ENCODE assay signal across 8 cellular contexts in the genomic region with DNA sequence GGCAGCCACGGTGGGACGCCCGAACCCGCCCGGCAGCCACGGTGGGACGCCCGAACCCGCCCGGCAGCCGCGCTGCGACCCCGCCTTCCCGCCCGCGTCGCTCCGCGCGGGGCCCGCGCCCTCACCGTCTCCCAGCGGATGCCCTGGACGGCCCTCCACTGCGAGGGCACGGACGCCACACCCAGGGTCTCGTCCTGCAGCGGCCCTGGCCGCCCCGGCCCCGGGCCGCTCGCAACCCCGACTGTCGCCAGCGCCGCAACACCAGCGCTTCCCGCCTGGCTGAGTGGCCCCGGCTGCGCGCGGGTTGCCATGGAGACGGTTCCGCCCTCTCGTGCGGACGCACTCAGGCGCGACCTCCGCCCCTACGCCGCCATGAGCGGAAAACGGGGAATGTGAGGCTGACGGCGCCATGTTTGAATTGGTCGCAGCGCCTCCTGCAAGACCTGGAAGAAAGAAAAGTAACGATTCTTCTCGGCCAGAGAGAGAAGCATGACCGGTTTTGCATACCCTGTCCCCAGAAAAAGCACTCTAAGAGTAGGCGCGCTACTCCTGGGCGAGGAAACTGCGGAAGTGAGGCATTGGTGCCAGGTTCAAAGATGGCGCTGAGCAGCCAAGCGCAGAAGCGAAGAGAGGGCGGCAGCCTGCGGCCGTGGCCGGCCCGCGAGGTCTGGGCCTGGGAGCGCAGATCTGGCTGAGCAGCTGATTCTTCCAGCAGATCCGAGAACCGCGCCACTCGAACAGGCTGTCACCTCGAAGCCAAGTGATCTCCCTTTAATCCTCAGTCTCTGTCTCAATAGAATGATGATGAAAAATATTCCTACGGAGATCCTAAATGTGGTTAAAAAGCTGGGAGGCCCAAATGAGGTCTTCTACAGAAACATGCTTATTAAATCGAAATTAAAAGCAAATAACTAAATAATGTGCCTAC.
DNase-seq lines count a peak whose midpoint lies in the region; ATAC-seq lines count a peak whose summit lies in the region.

A gene (minus strand): TSS at position 432 of the 928 bp plus-strand sequence. CDS start 121 bp downstream, at position 311.

- DNase-seq in AG08395 (ENCODE audit: low spot score) (peak; percentile 98), NCI-H446 (lab: John Stamatoyannopoulos, UW) (peak; percentile 15 to 89), islet precursor cell (peak; percentile 96)
- peak; percentile 92 for DNase-seq in activated CD4-positive, CD25-positive, alpha-beta regulatory T cell treated with anti-CD3 and anti-CD28 coated beads, Interleukin-2, amount 50 U/mL, for 16 hours (ENCODE audit: low read depth, low spot score)
- peak; percentile 94 for DNase-seq in central memory CD4-positive, alpha-beta T cell
- peak; percentile 98 for DNase-seq in stimulated activated CD4-positive, alpha-beta T cell treated with anti-CD3 and anti-CD28 coated beads, Interleukin-12 subunit alpha, Interleukin-12 subunit beta, amount 100 ng/mL, for 4 hours

- peak; percentile 77 for ATAC-seq in GM18909 (IDR thresholded peaks at IDR 0.05; ENCODE audit: poor library complexity, unreplicated experiment)
- peak; percentile 71 for ATAC-seq in HG03196 (IDR thresholded peaks at IDR 0.05; ENCODE audit: unreplicated experiment)

Comparison
In these comparisons a context has a peak if more than half of its experiments do, and no peak if none do; other contexts are left out.
1. Peak in every context shown above with its lines: DNase-seq and ATAC-seq.